14 cellular contexts compared by ENCODE assay signal in genomic region chr5:142295084-142295758, GRCh38. TPM values are rescaled to one million over a fixed set of nuclear protein-coding genes. Genes with fewer than 3 reads are reported as not detected.
DNase-seq lines count a peak whose midpoint lies in the region; ATAC-seq and TF ChIP-seq lines count a peak whose summit lies in the region.
"Had no signal": no experiment of that assay in that cellular context is flagged by ENCODE, and none has a peak within 500 bp of the region (broad histone marks: within the 10 kb centered on the region; RNA-seq: fewer than 3 reads in every experiment).

No MANE protein-coding gene starts in this region.

- ATAC-seq in GM18517 (IDR thresholded peaks at IDR 0.05; ENCODE audit: unreplicated experiment) (no peak), upper lobe of left lung (ENCODE audit: low FRiP score in 2 of 2) (no peak)

- no peaks in the 10 kb centered on the region for H4K20me1 ChIP-seq in osteoblast (ENCODE audit: insufficient read depth, low read length)

- TF ChIP-seq EP300 in upper lobe of left lung (IDR thresholded peaks at IDR 0.05) = no peak

- H3K9ac ChIP-seq in HUES48 (ENCODE audit: low read depth, low read length) = peak overlapping the region; percentile 18; the same call in 1 of the 2 replicates
- peak overlapping the region; percentile 18 for H3K9ac ChIP-seq in iPS-18a (ENCODE audit: low read length)

- no peaks in the 10 kb centered on the region for H3K27me3 Mint-ChIP-seq in chondrocyte (ENCODE audit: low read depth)

- H3K79me2 ChIP-seq in osteoblast (ENCODE audit: insufficient read depth, low read length) = peaks cover 24% of the 10 kb centered on the region

- H3K4me3 ChIP-seq in HUES48 (ENCODE audit: low read depth, low read length) (no peak overlapping the region), iPS-18a (ENCODE audit: low read length) (no peak overlapping the region), osteoblast (ENCODE audit: insufficient read depth, low read length) (no peak overlapping the region), upper lobe of left lung (no peak overlapping the region)
- H3K4me3 ChIP-seq: esophagus squamous epithelium had no signal

- peak overlapping the region; percentile 93 for H3K27ac Mint-ChIP-seq in chondrocyte (ENCODE audit: unreplicated experiment)
- H3K27ac Mint-ChIP-seq: activated naive CD4-positive, alpha-beta T cell treated with anti-CD3 and anti-CD28 coated beads, Interleukin-2, amount 10 ng/mL, durations not matched to agents 7 days and 5 days had no signal

- no peak for TF ChIP-seq POLR2A in upper lobe of left lung (IDR thresholded peaks at IDR 0.05)

- H3K4me1 ChIP-seq in HUES48 (ENCODE audit: control insufficient read depth, insufficient read depth, low read length) (peaks cover 42% of the 10 kb centered on the region), iPS-18a (ENCODE audit: control insufficient read depth, low read depth, low read length) (peaks cover 39% of the 10 kb centered on the region), osteoblast (ENCODE audit: insufficient read depth, low read length) (peaks cover 38% of the 10 kb centered on the region), upper lobe of left lung (peaks cover 7 to 39% (median 32%) of the 10 kb centered on the region in 4 donors)

- TF ChIP-seq CTCF in chondrocyte (IDR thresholded peaks at IDR 0.05) (no peak), osteoblast (IDR thresholded peaks at IDR 0.05; ENCODE audit: extremely low read depth, low read depth, low read length) (no peak), upper lobe of left lung (IDR thresholded peaks at IDR 0.05) (no peak)

- H3K36me3 ChIP-seq in HUES48 (ENCODE audit: control insufficient read depth, insufficient read depth, low read length) (no peaks in the 10 kb centered on the region), iPS-18a (ENCODE audit: control insufficient read depth, low read depth, low read length) (peaks cover 3% of the 10 kb centered on the region), osteoblast (ENCODE audit: insufficient read depth, low read length) (no peaks in the 10 kb centered on the region), upper lobe of left lung (peaks cover 0 to 3% (median 0%) of the 10 kb centered on the region in 4 donors)
- H3K36me3 ChIP-seq: esophagus squamous epithelium had no signal

- H3K9me3 ChIP-seq in HUES48 (ENCODE audit: control insufficient read depth, insufficient read depth, low read length) = no peaks in the 10 kb centered on the region
- no peaks in the 10 kb centered on the region for H3K9me3 ChIP-seq in iPS-18a (ENCODE audit: control insufficient read depth, low read depth, low read length)
- H3K9me3 ChIP-seq in osteoblast (ENCODE audit: low read depth, low read length) = no peaks in the 10 kb centered on the region
- H3K9me3 ChIP-seq in upper lobe of left lung = no peaks in the 10 kb centered on the region
- H3K9me3 ChIP-seq: esophagus squamous epithelium had no signal

- H3K4me1 Mint-ChIP-seq in chondrocyte (ENCODE audit: low read depth) = peaks cover 42% of the 10 kb centered on the region
- H3K4me1 Mint-ChIP-seq: activated naive CD4-positive, alpha-beta T cell treated with anti-CD3 and anti-CD28 coated beads, Interleukin-2, amount 10 ng/mL, durations not matched to agents 7 days and 5 days had no signal

- H3K27me3 ChIP-seq in HUES48 (ENCODE audit: control insufficient read depth, insufficient read depth, low read length) (no peaks in the 10 kb centered on the region), iPS-18a (ENCODE audit: control insufficient read depth, insufficient read depth, low read length) (no peaks in the 10 kb centered on the region), osteoblast (ENCODE audit: insufficient read depth, low read length) (no peaks in the 10 kb centered on the region), upper lobe of left lung (no peaks in the 10 kb centered on the region)
- H3K27me3 ChIP-seq: esophagus squamous epithelium had no signal

- peak overlapping the region; percentile 27 for H3K4me3 Mint-ChIP-seq in chondrocyte (ENCODE audit: unreplicated experiment)
- H3K4me3 Mint-ChIP-seq: activated naive CD4-positive, alpha-beta T cell treated with anti-CD3 and anti-CD28 coated beads, Interleukin-2, amount 10 ng/mL, durations not matched to agents 7 days and 5 days had no signal

- 71 to 74% methylated on average over 19 to 23 of the region's 23 CpGs for WGBS in upper lobe of left lung, 2 donors

- no peaks in the 10 kb centered on the region for H3K9me3 Mint-ChIP-seq in chondrocyte (ENCODE audit: low read depth)
- H3K9me3 Mint-ChIP-seq: activated naive CD4-positive, alpha-beta T cell treated with anti-CD3 and anti-CD28 coated beads, Interleukin-2, amount 10 ng/mL, durations not matched to agents 7 days and 5 days had no signal

- no peak for DNase-seq in chondrocyte (ENCODE audit: low spot score)
- DNase-seq in osteoblast (ENCODE audit: insufficient read length, low spot score, missing footprints) = no peak
- DNase-seq in GM19240 (ENCODE audit: insufficient read length, low spot score) = no peak
- DNase-seq in stimulated activated CD4-positive, alpha-beta T cell treated with anti-CD3 and anti-CD28 coated beads, Interleukin-15, amount 100 ng/mL, for 24 hours = no peak
- DNase-seq in upper lobe of left lung = no peak
- DNase-seq: activated naive CD4-positive, alpha-beta T cell treated with anti-CD3 and anti-CD28 coated beads, Interleukin-2, amount 10 ng/mL, durations not matched to agents 7 days and 5 days; esophagus squamous epithelium; NCI-H2029; NCI-H774; SHP77; stimulated activated naive CD4-positive, alpha-beta T cell had no signal

- H3K4me2 ChIP-seq in osteoblast (ENCODE audit: insufficient read depth, low read length) = no peak overlapping the region

- H2AFZ ChIP-seq in osteoblast (ENCODE audit: low read length) = peak overlapping the region; percentile 59

- H3K27ac ChIP-seq in HUES48 (ENCODE audit: low read depth, low read length) (peak overlapping the region; percentile 88), iPS-18a (ENCODE audit: low read length) (no peak overlapping the region), osteoblast (ENCODE audit: low read depth, low read length) (no peak overlapping the region), upper lobe of left lung (peak overlapping the region in 2 of 4 donors; percentile 34 to 40)

- H3K36me3 Mint-ChIP-seq in chondrocyte (ENCODE audit: low read depth) = no peaks in the 10 kb centered on the region
- H3K36me3 Mint-ChIP-seq: activated naive CD4-positive, alpha-beta T cell treated with anti-CD3 and anti-CD28 coated beads, Interleukin-2, amount 10 ng/mL, durations not matched to agents 7 days and 5 days had no signal

RNA-seq across cellular contexts. Expression of gene SPRY4, which starts 29.6 kb away (rescaled TPM):
- total RNA-seq in chondrocyte = 5.3 to 9.6 TPM (median 8.3 TPM) in 3 replicates
- total RNA-seq in osteoblast = 5.4 and 5.9 TPM in 2 replicates
- total RNA-seq in upper lobe of left lung = 10 to 100 TPM; 30.4 to 81.2 (median 43.3) TPM
